In genomic region chr18:67511840-67512239, GRCh38 we compare ENCODE assay signal across 22 cellular contexts. TPM values are rescaled to one million over a fixed set of nuclear protein-coding genes. Genes with fewer than 3 reads are reported as not detected.
DNase-seq lines count a peak whose midpoint lies in the region; ATAC-seq and TF ChIP-seq lines count a peak whose summit lies in the region.
"Had no signal": no experiment of that assay in that cellular context is flagged by ENCODE, and none has a peak within 500 bp of the region (broad histone marks: within the 10 kb centered on the region; RNA-seq: fewer than 3 reads in every experiment).

No MANE protein-coding gene starts in this region.

- TF ChIP-seq EP300 in esophagus muscularis mucosa (IDR thresholded peaks at IDR 0.05) = no peak

- H3K4me3 ChIP-seq in GM23338 (no peak overlapping the region), smooth muscle cell (no peak overlapping the region), esophagus muscularis mucosa (no peak overlapping the region), Karpas-422 (ENCODE audit: low read length) (no peak overlapping the region)
- H3K4me3 ChIP-seq: BLaER1, SJCRH30 had no signal

- no peaks in the 10 kb centered on the region for H3K9me3 ChIP-seq in smooth muscle cell (replicated peaks; ENCODE audit: low read depth)
- no peaks in the 10 kb centered on the region for H3K9me3 ChIP-seq in esophagus muscularis mucosa
- peaks cover 2% of the 10 kb centered on the region; the same call in 1 of the 2 replicates for H3K9me3 ChIP-seq in Karpas-422 (ENCODE audit: low read length)
- H3K9me3 ChIP-seq: SJCRH30 had no signal

- H3K27ac Mint-ChIP-seq in GM23338 = peak overlapping the region; percentile 34; the same call in 1 of the 2 replicates
- H3K27ac Mint-ChIP-seq: CD4-positive, alpha-beta T cell had no signal

- H3K4me2 ChIP-seq in GM23338 = no peak overlapping the region; the same call in 1 of the 2 replicates
- H3K4me2 ChIP-seq in smooth muscle cell = peak overlapping the region; percentile 82
- H3K4me2 ChIP-seq in Karpas-422 (ENCODE audit: low read depth, low read length, poor library complexity, severe bottlenecking) = no peak overlapping the region
- H3K4me2 ChIP-seq: BLaER1, KMS-11 had no signal

- no peak overlapping the region for H3K27ac ChIP-seq in GM23338 (ENCODE audit: low read depth)
- H3K27ac ChIP-seq in caudate nucleus (ENCODE audit: low read depth, low read length) = peak overlapping the region; percentile 32
- peak overlapping the region; percentile 89 for H3K27ac ChIP-seq in smooth muscle cell (ENCODE audit: low read depth)
- no peak overlapping the region for H3K27ac ChIP-seq in esophagus muscularis mucosa (replicated peaks in 1 of 4)
- H3K27ac ChIP-seq in Karpas-422 (ENCODE audit: low read length) = no peak overlapping the region
- H3K27ac ChIP-seq: BLaER1, KMS-11, SJCRH30 had no signal

- H3K9me3 Mint-ChIP-seq in GM23338 = no peaks in the 10 kb centered on the region
- H3K9me3 Mint-ChIP-seq: CD4-positive, alpha-beta T cell had no signal

- H3K4me3 Mint-ChIP-seq in GM23338 = no peak overlapping the region
- H3K4me3 Mint-ChIP-seq: CD4-positive, alpha-beta T cell had no signal

- no peak for TF ChIP-seq POLR2A in esophagus muscularis mucosa (IDR thresholded peaks at IDR 0.05; ENCODE audit: low read depth)

- H3K9me2 ChIP-seq in GM23338 (ENCODE audit: insufficient read depth) (no peaks in the 10 kb centered on the region), Karpas-422 (replicated peaks; ENCODE audit: insufficient read depth, low read length) (no peaks in the 10 kb centered on the region)

- no peak for DNase-seq in GM23338 (ENCODE audit: low spot score)
- peak in 7 of 61 donors; percentile 1 to 32 (median 13) for DNase-seq in caudate nucleus (lab: John Stamatoyannopoulos, UW)
- peak; percentile 69 for DNase-seq in medulla oblongata (ENCODE audit: extremely low spot score)
- DNase-seq in smooth muscle cell (lab: John Stamatoyannopoulos, UW; ENCODE audit: unreplicated experiment) = no peak
- no peak for DNase-seq in esophagus muscularis mucosa (ENCODE audit: extremely low spot score)
- no peak for DNase-seq in Karpas-422
- no peak for DNase-seq in H4 (ENCODE audit: low spot score)
- DNase-seq: CD4-positive, alpha-beta T cell; COR-L47; DMS79; GOT3; NCI-H1105; NCI-H146; NCI-H2029 treated with DMSO at 0.1 percent for 48 hours; NCI-H345; NCI-H524; OCI-M1; SJCRH30 had no signal

- no peak for TF ChIP-seq CTCF in GM23338 (conservative IDR thresholded peaks at IDR 0.05; ENCODE audit: low read depth in 2 of 2)
- no peak for TF ChIP-seq CTCF in smooth muscle cell (IDR thresholded peaks at IDR 0.05; ENCODE audit: borderline replicate concordance, insufficient read depth, poor library complexity, severe bottlenecking)
- no peak for TF ChIP-seq CTCF in esophagus muscularis mucosa (IDR thresholded peaks at IDR 0.05)

- H2AFZ ChIP-seq in GM23338 = no peak overlapping the region
- no peak overlapping the region for H2AFZ ChIP-seq in smooth muscle cell (ENCODE audit: low read depth)
- H2AFZ ChIP-seq in Karpas-422 (ENCODE audit: low read length) = no peak overlapping the region

- no peak for ATAC-seq in GM23338
- no peak for ATAC-seq in HG03039 (IDR thresholded peaks at IDR 0.05; ENCODE audit: unreplicated experiment)
- ATAC-seq: HCT116 had no signal

- H3K27me3 Mint-ChIP-seq in GM23338 (ENCODE audit: insufficient read depth, low read depth, poor library complexity) = peaks cover 6% of the 10 kb centered on the region
- H3K27me3 Mint-ChIP-seq: CD4-positive, alpha-beta T cell had no signal

- H3K9ac ChIP-seq in smooth muscle cell (ENCODE audit: low read depth) (no peak overlapping the region), Karpas-422 (ENCODE audit: low read length) (no peak overlapping the region)
- H3K9ac ChIP-seq: BLaER1, KMS-11 had no signal

- H3F3A ChIP-seq in GM23338 (replicated peaks; ENCODE audit: low read depth) (no peaks in the 10 kb centered on the region), smooth muscle cell (ENCODE audit: low read depth) (peaks cover 9% of the 10 kb centered on the region)

- H3K27me3 ChIP-seq in GM23338 (ENCODE audit: insufficient read depth) = no peaks in the 10 kb centered on the region
- H3K27me3 ChIP-seq in smooth muscle cell (ENCODE audit: low read depth) = no peaks in the 10 kb centered on the region
- no peaks in the 10 kb centered on the region for H3K27me3 ChIP-seq in esophagus muscularis mucosa
- H3K27me3 ChIP-seq in Karpas-422 (ENCODE audit: low read length) = no peaks in the 10 kb centered on the region
- H3K27me3 ChIP-seq: SJCRH30 had no signal

- peaks cover 4% of the 10 kb centered on the region; the same call in 1 of the 2 replicates for H4K20me1 ChIP-seq in GM23338 (replicated peaks; ENCODE audit: insufficient read depth)
- no peaks in the 10 kb centered on the region for H4K20me1 ChIP-seq in smooth muscle cell (ENCODE audit: low read depth)
- no peaks in the 10 kb centered on the region for H4K20me1 ChIP-seq in Karpas-422 (ENCODE audit: insufficient read depth, low read depth, low read length)
- H4K20me1 ChIP-seq: BLaER1 had no signal

- H3K4me1 ChIP-seq in GM23338 (ENCODE audit: insufficient read depth) (peaks cover 34% of the 10 kb centered on the region), smooth muscle cell (ENCODE audit: low read depth) (peaks cover 10% of the 10 kb centered on the region), esophagus muscularis mucosa (peaks cover 0 to 16% (median 11%) of the 10 kb centered on the region in 4 donors), Karpas-422 (ENCODE audit: low read length) (no peaks in the 10 kb centered on the region)
- H3K4me1 ChIP-seq: BLaER1, SJCRH30 had no signal

- peaks cover 67% of the 10 kb centered on the region for H3K79me2 ChIP-seq in GM23338 (replicated peaks; ENCODE audit: insufficient read depth)
- H3K79me2 ChIP-seq in smooth muscle cell (ENCODE audit: low read depth) = peaks cover 48% of the 10 kb centered on the region
- H3K79me2 ChIP-seq in Karpas-422 (ENCODE audit: low read length) = no peaks in the 10 kb centered on the region

- intact Hi-C loops in esophagus muscularis mucosa (cut with DNase I) = loop anchor here (10.0 kb wide), 2 partner anchors 203 to 297 kb away; no protein-coding TSS in a partner anchor

- H3K36me3 ChIP-seq in GM23338 (ENCODE audit: insufficient read depth) (no peaks in the 10 kb centered on the region), smooth muscle cell (ENCODE audit: low read depth) (no peaks in the 10 kb centered on the region), esophagus muscularis mucosa (no peaks in the 10 kb centered on the region), Karpas-422 (ENCODE audit: insufficient read depth, low read length) (no peaks in the 10 kb centered on the region)
- H3K36me3 ChIP-seq: BLaER1 had no signal

- peaks cover 28% of the 10 kb centered on the region for H3K4me1 Mint-ChIP-seq in GM23338

- H3K36me3 Mint-ChIP-seq in GM23338 (ENCODE audit: low read depth) = peaks cover 66% of the 10 kb centered on the region

- WGBS in smooth muscle cell (ENCODE audit: low lambda C conversion rate) = 91% methylated on average over 6 of the region's 6 CpGs
- 92% methylated on average over 6 of the region's 6 CpGs for WGBS in esophagus muscularis mucosa

TF ChIP-seq in GM23338, 12 proteins besides CTCF, POLR2A, EP300 and RAD21 (continues in another document):
- no peak for TF ChIP-seq ZNF114 (CRISPR knock-in tag; IDR thresholded peaks at IDR 0.05)
- no peak for TF ChIP-seq EZH2phosphoT487 (IDR thresholded peaks at IDR 0.05; ENCODE audit: unreplicated experiment)
- TF ChIP-seq, protein P1, sequence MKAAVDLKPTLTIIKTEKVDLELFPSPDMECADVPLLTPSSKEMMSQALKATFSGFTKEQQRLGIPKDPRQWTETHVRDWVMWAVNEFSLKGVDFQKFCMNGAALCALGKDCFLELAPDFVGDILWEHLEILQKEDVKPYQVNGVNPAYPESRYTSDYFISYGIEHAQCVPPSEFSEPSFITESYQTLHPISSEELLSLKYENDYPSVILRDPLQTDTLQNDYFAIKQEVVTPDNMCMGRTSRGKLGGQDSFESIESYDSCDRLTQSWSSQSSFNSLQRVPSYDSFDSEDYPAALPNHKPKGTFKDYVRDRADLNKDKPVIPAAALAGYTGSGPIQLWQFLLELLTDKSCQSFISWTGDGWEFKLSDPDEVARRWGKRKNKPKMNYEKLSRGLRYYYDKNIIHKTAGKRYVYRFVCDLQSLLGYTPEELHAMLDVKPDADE (IDR thresholded peaks at IDR 0.05) = no peak
- TF ChIP-seq, protein P2, sequence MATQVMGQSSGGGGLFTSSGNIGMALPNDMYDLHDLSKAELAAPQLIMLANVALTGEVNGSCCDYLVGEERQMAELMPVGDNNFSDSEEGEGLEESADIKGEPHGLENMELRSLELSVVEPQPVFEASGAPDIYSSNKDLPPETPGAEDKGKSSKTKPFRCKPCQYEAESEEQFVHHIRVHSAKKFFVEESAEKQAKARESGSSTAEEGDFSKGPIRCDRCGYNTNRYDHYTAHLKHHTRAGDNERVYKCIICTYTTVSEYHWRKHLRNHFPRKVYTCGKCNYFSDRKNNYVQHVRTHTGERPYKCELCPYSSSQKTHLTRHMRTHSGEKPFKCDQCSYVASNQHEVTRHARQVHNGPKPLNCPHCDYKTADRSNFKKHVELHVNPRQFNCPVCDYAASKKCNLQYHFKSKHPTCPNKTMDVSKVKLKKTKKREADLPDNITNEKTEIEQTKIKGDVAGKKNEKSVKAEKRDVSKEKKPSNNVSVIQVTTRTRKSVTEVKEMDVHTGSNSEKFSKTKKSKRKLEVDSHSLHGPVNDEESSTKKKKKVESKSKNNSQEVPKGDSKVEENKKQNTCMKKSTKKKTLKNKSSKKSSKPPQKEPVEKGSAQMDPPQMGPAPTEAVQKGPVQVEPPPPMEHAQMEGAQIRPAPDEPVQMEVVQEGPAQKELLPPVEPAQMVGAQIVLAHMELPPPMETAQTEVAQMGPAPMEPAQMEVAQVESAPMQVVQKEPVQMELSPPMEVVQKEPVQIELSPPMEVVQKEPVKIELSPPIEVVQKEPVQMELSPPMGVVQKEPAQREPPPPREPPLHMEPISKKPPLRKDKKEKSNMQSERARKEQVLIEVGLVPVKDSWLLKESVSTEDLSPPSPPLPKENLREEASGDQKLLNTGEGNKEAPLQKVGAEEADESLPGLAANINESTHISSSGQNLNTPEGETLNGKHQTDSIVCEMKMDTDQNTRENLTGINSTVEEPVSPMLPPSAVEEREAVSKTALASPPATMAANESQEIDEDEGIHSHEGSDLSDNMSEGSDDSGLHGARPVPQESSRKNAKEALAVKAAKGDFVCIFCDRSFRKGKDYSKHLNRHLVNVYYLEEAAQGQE (IDR thresholded peaks at IDR 0.05; ENCODE audit: unreplicated experiment) = no peak
- no peak for TF ChIP-seq STAT1 (IDR thresholded peaks at IDR 0.05; ENCODE audit: unreplicated experiment)
- TF ChIP-seq EZH2 (IDR thresholded peaks at IDR 0.05; ENCODE audit: low read depth, unreplicated experiment) = no peak
- no peak for TF ChIP-seq NANOG (IDR thresholded peaks at IDR 0.05; ENCODE audit: borderline replicate concordance)

RNA-seq across cellular contexts. Expression of gene DSEL, which starts 4.7 kb away (rescaled TPM):
- total RNA-seq in GM23338 (2014; rRNA removed; shearing (Covaris generic)) = 20.8 and 24.1 TPM in 2 replicates
- 4.9 and 5.7 TPM in 2 replicates for polyA plus RNA-seq in GM23338 (2016; fragmentation: Nextera tagmentation; extraction: Ambion mirVana)
- total RNA-seq in smooth muscle cell = 14.0 and 20.4 TPM in 2 replicates
- 4.3 TPM in 2 replicates for polyA plus RNA-seq in smooth muscle cell
- 1 to 10 TPM; 8.6 to 10.0 (median 9.1) TPM for total RNA-seq in esophagus muscularis mucosa
- total RNA-seq in Karpas-422 (2014; rRNA removed; shearing (Covaris generic); ENCODE audit: low replicate concordance) = not detected in 2 replicates
- total RNA-seq in H4 (2014; rRNA removed; shearing (Covaris generic)) = 25.1 and 25.8 TPM in 2 replicates

Comparison
In these comparisons a context has a peak if more than half of its experiments do, and no peak if none do; other contexts are left out.
1. H3K27ac ChIP-seq: peak in caudate nucleus (single experiment) and smooth muscle cell (single experiment); none in GM23338 (single experiment), esophagus muscularis mucosa (0 of 4) and Karpas-422 (single experiment).